Comparison of ENCODE assay signal across 12 cellular contexts in the genomic region with DNA sequence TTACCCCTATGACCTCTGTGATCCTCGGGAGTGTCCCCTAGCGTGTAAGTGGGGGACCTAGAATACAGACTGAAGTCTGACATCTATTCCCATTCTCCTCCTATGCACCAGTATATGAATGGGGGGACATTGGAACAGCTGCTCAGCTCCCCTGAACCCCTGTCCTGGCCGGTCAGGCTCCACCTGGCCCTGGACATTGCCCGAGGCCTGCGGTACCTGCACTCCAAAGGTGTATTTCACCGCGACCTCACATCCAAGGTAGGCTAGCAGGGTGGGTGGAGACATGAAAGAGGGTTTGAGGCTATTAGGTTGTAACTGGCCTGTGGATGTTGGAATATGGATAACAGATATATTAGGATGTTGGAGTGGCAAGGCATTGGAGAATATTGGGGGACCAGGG. TPM values are rescaled to one million over a fixed set of nuclear protein-coding genes. Genes with fewer than 3 reads are reported as not detected.
DNase-seq lines count a peak whose midpoint lies in the region; TF ChIP-seq lines count a peak whose summit lies in the region.
"Had no signal": no experiment of that assay in that cellular context is flagged by ENCODE, and none has a peak within 500 bp of the region (broad histone marks: within the 10 kb centered on the region; RNA-seq: fewer than 3 reads in every experiment).

No MANE protein-coding gene starts in this region.

- H3K79me2 ChIP-seq in MM.1S (ENCODE audit: low read length) (peaks cover 15% of the 10 kb centered on the region), neural progenitor cell (ENCODE audit: low read depth) (peaks cover 18% of the 10 kb centered on the region)

- no peak for TF ChIP-seq POLR2A in suprapubic skin (IDR thresholded peaks at IDR 0.05)

- H3K4me1 Mint-ChIP-seq in CD8-positive, alpha-beta memory T cell = peaks cover 39 to 45% (median 45%) of the 10 kb centered on the region in 3 donors
- peaks cover 25% of the 10 kb centered on the region for H3K4me1 Mint-ChIP-seq in neural progenitor cell

- H3K4me3 Mint-ChIP-seq in CD8-positive, alpha-beta memory T cell = peak overlapping the region; percentile 41 to 81 (median 71)
- peak overlapping the region; percentile 57 for H3K4me3 Mint-ChIP-seq in neural progenitor cell

- no peaks in the 10 kb centered on the region for H3K9me3 Mint-ChIP-seq in CD8-positive, alpha-beta memory T cell
- H3K9me3 Mint-ChIP-seq in neural progenitor cell = no peaks in the 10 kb centered on the region

- no peak overlapping the region for H3K4me3 ChIP-seq in CD8-positive, alpha-beta memory T cell (ENCODE audit: low read length)
- no peak overlapping the region for H3K4me3 ChIP-seq in MM.1S (ENCODE audit: low read length)
- H3K4me3 ChIP-seq in duodenal mucosa (ENCODE audit: low read depth in 1 of 2, low read length in 2 of 2) = peak overlapping the region; percentile 8 to 75
- peak overlapping the region; percentile 86 for H3K4me3 ChIP-seq in neural progenitor cell
- no peak overlapping the region for H3K4me3 ChIP-seq in suprapubic skin
- no peak overlapping the region for H3K4me3 ChIP-seq in HAP-1

- H4K20me1 ChIP-seq in MM.1S (ENCODE audit: insufficient read depth, low read length) = no peaks in the 10 kb centered on the region
- H4K20me1 ChIP-seq in neural progenitor cell (ENCODE audit: low read depth) = peaks cover 23% of the 10 kb centered on the region

- H3K27me3 Mint-ChIP-seq in CD8-positive, alpha-beta memory T cell = peaks cover 0 to 2% of the 10 kb centered on the region in 2 donors
- peaks cover 12% of the 10 kb centered on the region for H3K27me3 Mint-ChIP-seq in neural progenitor cell (ENCODE audit: insufficient read depth, low read depth)

- no peaks in the 10 kb centered on the region for H3K9me3 ChIP-seq in CD8-positive, alpha-beta memory T cell (ENCODE audit: low read length)
- H3K9me3 ChIP-seq in MM.1S (replicated peaks; ENCODE audit: insufficient read depth, low read length) = no peaks in the 10 kb centered on the region
- no peaks in the 10 kb centered on the region for H3K9me3 ChIP-seq in duodenal mucosa (ENCODE audit: control insufficient read depth in 1 of 2, low read length in 2 of 2)
- H3K9me3 ChIP-seq in neural progenitor cell (ENCODE audit: low read depth) = no peaks in the 10 kb centered on the region
- no peaks in the 10 kb centered on the region for H3K9me3 ChIP-seq in suprapubic skin
- no peaks in the 10 kb centered on the region for H3K9me3 ChIP-seq in HAP-1
- H3K9me3 ChIP-seq: left lung had no signal

- WGBS in suprapubic skin = 87% methylated on average over 7 of the region's 7 CpGs

- no peak overlapping the region for H3K27ac ChIP-seq in CD8-positive, alpha-beta memory T cell (ENCODE audit: low read depth, low read length)
- H3K27ac ChIP-seq in MM.1S (ENCODE audit: low read length) = no peak overlapping the region
- H3K27ac ChIP-seq in duodenal mucosa (ENCODE audit: low read depth, low read length) = no peak overlapping the region
- no peak overlapping the region for H3K27ac ChIP-seq in neural progenitor cell
- H3K27ac ChIP-seq in suprapubic skin = no peak overlapping the region
- H3K27ac ChIP-seq: left lung had no signal

- POLR2A ChIA-PET in CD8-positive, alpha-beta memory T cell (lab: Charles Lee) = interaction anchor here (0.9 kb wide), 1 partner anchor 123 kb away, joined by 3 read pairs; no protein-coding TSS in a partner anchor

- DNase-seq in CD8-positive, alpha-beta memory T cell = no peak
- DNase-seq in MM.1S = no peak
- DNase-seq in neural progenitor cell (ENCODE audit: low spot score) = no peak
- DNase-seq in suprapubic skin (ENCODE audit: low spot score in 2 of 2) = no peak
- DNase-seq in HAP-1 (ENCODE audit: low spot score in 2 of 2) = no peak
- no peak for DNase-seq in 8988T
- DNase-seq in NCI-H1105 treated with DMSO at 0.1 percent for 48 hours (lab: John Stamatoyannopoulos, UW) = no peak
- DNase-seq: foreskin melanocyte, left lung, small intestine had no signal

- H3K9ac ChIP-seq in MM.1S (ENCODE audit: low read length) (no peak overlapping the region), duodenal mucosa (ENCODE audit: low read depth in 1 of 2, low read length in 2 of 2) (peak overlapping the region in 1 of 2 donors; percentile 41), neural progenitor cell (no peak overlapping the region)

- peak overlapping the region in 5 of 8 donors; percentile 15 to 83 (median 55) for H3K27ac Mint-ChIP-seq in CD8-positive, alpha-beta memory T cell
- H3K27ac Mint-ChIP-seq in neural progenitor cell = no peak overlapping the region

- peaks cover 0 to 48% (median 4%) of the 10 kb centered on the region in 3 donors for H3K36me3 Mint-ChIP-seq in CD8-positive, alpha-beta memory T cell
- peaks cover 16% of the 10 kb centered on the region for H3K36me3 Mint-ChIP-seq in neural progenitor cell

- no peaks in the 10 kb centered on the region for H3K9me2 ChIP-seq in MM.1S (replicated peaks; ENCODE audit: insufficient read depth, low read length)

- peaks cover 11% of the 10 kb centered on the region for H3K36me3 ChIP-seq in CD8-positive, alpha-beta memory T cell (ENCODE audit: insufficient read depth, low read length)
- no peaks in the 10 kb centered on the region for H3K36me3 ChIP-seq in MM.1S (replicated peaks; ENCODE audit: insufficient read depth, low read length)
- H3K36me3 ChIP-seq in duodenal mucosa (ENCODE audit: control insufficient read depth in 1 of 2, insufficient read depth in 2 of 2, low read length in 2 of 2) = peaks cover 14 to 21% of the 10 kb centered on the region in 2 donors
- H3K36me3 ChIP-seq in neural progenitor cell = no peaks in the 10 kb centered on the region
- peaks cover 30% of the 10 kb centered on the region for H3K36me3 ChIP-seq in suprapubic skin
- peaks cover 5% of the 10 kb centered on the region for H3K36me3 ChIP-seq in HAP-1 (replicated peaks)

- TF ChIP-seq CTCF in MM.1S (IDR thresholded peaks at IDR 0.05; ENCODE audit: low read length) = no peak
- TF ChIP-seq CTCF in neural progenitor cell (IDR thresholded peaks at IDR 0.05) = no peak
- no peak for TF ChIP-seq CTCF in suprapubic skin (IDR thresholded peaks at IDR 0.05)

- in situ Hi-C loops in HAP-1 (cut with MboI; ENCODE audit: low sequenced_read_pairs) = no loop called here

- H3K4me2 ChIP-seq in MM.1S (ENCODE audit: low read depth, low read length) (peak overlapping the region; percentile 76; the same call in 1 of the 2 replicates), neural progenitor cell (peak overlapping the region; percentile 88)

- H3K27me3 ChIP-seq in CD8-positive, alpha-beta memory T cell (ENCODE audit: insufficient read depth, low read length, poor library complexity, severe bottlenecking) = no peaks in the 10 kb centered on the region
- H3K27me3 ChIP-seq in MM.1S (replicated peaks; ENCODE audit: insufficient read depth, low read length) (no peaks in the 10 kb centered on the region), duodenal mucosa (ENCODE audit: control insufficient read depth in 1 of 2, insufficient read depth in 2 of 2, low read length in 2 of 2) (no peaks in the 10 kb centered on the region), neural progenitor cell (no peaks in the 10 kb centered on the region), suprapubic skin (no peaks in the 10 kb centered on the region), HAP-1 (ENCODE audit: low read depth) (no peaks in the 10 kb centered on the region)
- H3K27me3 ChIP-seq: left lung had no signal

- TF ChIP-seq EP300 in suprapubic skin (IDR thresholded peaks at IDR 0.05) = no peak

- peaks cover 6% of the 10 kb centered on the region for H3F3A ChIP-seq in MM.1S (ENCODE audit: insufficient read depth, low read length)
- H3F3A ChIP-seq in neural progenitor cell (ENCODE audit: low read depth) = peaks cover 14% of the 10 kb centered on the region

- H2AFZ ChIP-seq in MM.1S (ENCODE audit: low read length) (no peak overlapping the region), neural progenitor cell (replicated peaks) (no peak overlapping the region)

- CTCF ChIA-PET in CD8-positive, alpha-beta memory T cell (lab: Charles Lee) = interaction anchor here (1.2 to 14.7 kb wide), 4 partner anchors 8 to 122 kb away, joined by 5 to 200 read pairs (median 46); partner anchors contain the start of gene SIT1

- peaks cover 21% of the 10 kb centered on the region for H3K4me1 ChIP-seq in CD8-positive, alpha-beta memory T cell (ENCODE audit: insufficient read depth, low read length)
- H3K4me1 ChIP-seq in MM.1S (ENCODE audit: low read length) (peaks cover 16% of the 10 kb centered on the region), duodenal mucosa (ENCODE audit: control insufficient read depth in 1 of 2, insufficient read depth in 2 of 2, low read length in 2 of 2) (peaks cover 16 to 20% of the 10 kb centered on the region in 2 donors), neural progenitor cell (peaks cover 15% of the 10 kb centered on the region), suprapubic skin (peaks cover 37% of the 10 kb centered on the region), HAP-1 (peaks cover 20% of the 10 kb centered on the region)

RNA-seq across cellular contexts. Expression of gene TESK1, which starts 1.7 kb away (rescaled TPM):
- 10 to 100 TPM; 44.2 to 46.8 TPM for total RNA-seq in CD8-positive, alpha-beta memory T cell
- 15.9 TPM for polyA plus RNA-seq in CD8-positive, alpha-beta memory T cell
- 5.2 and 12.4 TPM in 2 replicates for total RNA-seq in neural progenitor cell (ENCODE audit: low replicate concordance)
- 10 to 100 TPM; 34.1 to 50.7 (median 46.5) TPM for total RNA-seq in suprapubic skin

RNA-seq across cellular contexts. Expression of gene CD72, which starts 11.5 kb away (rescaled TPM):
- total RNA-seq in CD8-positive, alpha-beta memory T cell = 1 to 10 TPM; 6.4 to 6.5 TPM
- 5.1 TPM for polyA plus RNA-seq in CD8-positive, alpha-beta memory T cell
- 0.56 and 1.4 TPM in 2 replicates for total RNA-seq in neural progenitor cell (ENCODE audit: low replicate concordance)
- total RNA-seq in suprapubic skin = 10 to 100 TPM in 1 of 4 donors, 1 to 10 TPM in 3; 1.9 to 16.7 (median 4.9) TPM

RNA-seq across cellular contexts. Expression of gene SIT1, which starts 44.0 kb away (rescaled TPM):
- 10 to 100 TPM; 43.1 TPM for total RNA-seq in CD8-positive, alpha-beta memory T cell
- polyA plus RNA-seq in CD8-positive, alpha-beta memory T cell = 196 TPM
- total RNA-seq in neural progenitor cell (ENCODE audit: low replicate concordance) = 0.56 and 0.86 TPM in 2 replicates
- 1 to 10 TPM in 1 of 4 donors, not detected in 3; 2.9 TPM for total RNA-seq in suprapubic skin
- total RNA-seq: cerebellum had no signal

RNA-seq across cellular contexts. Expression of gene RMRP, which starts 51.1 kb away (rescaled TPM):
- over 10,000 TPM in 1 of 2 experiments, 1,000 to 10,000 TPM in 1; 7,718 to 11,549 TPM for total RNA-seq in CD8-positive, alpha-beta memory T cell
- not detected for polyA plus RNA-seq in CD8-positive, alpha-beta memory T cell
- total RNA-seq in neural progenitor cell (ENCODE audit: low replicate concordance) = 1,307 and 2,709 TPM in 2 replicates
- over 10,000 TPM in 2 of 4 donors, 1,000 to 10,000 TPM in 2; 1,246 to 15,173 (median 11,383) TPM for total RNA-seq in suprapubic skin

RNA-seq across cellular contexts. Expression of gene CCDC107, which starts 51.4 kb away (rescaled TPM):
- total RNA-seq in CD8-positive, alpha-beta memory T cell = 10 to 100 TPM; 18.5 to 20.0 TPM
- polyA plus RNA-seq in CD8-positive, alpha-beta memory T cell = 105 TPM
- total RNA-seq in neural progenitor cell (ENCODE audit: low replicate concordance) (3.8 and 10.6 TPM in 2 replicates), suprapubic skin (10 to 100 TPM in 1 of 4 donors, 1 to 10 TPM in 3; 5.0 to 13.2 (median 9.6) TPM)

Comparison
In these comparisons a context has a peak if more than half of its experiments do, and no peak if none do; other contexts are left out.
1. H3K4me3 ChIP-seq: peak in duodenal mucosa (2 of 2) and neural progenitor cell (single experiment); none in CD8-positive, alpha-beta memory T cell (single experiment), MM.1S (single experiment), suprapubic skin (single experiment) and HAP-1 (single experiment).
2. RNA of gene SIT1, which starts 44.0 kb away (total RNA-seq): 43.1 TPM in CD8-positive, alpha-beta memory T cell; 0.56 to 0.86 TPM in neural progenitor cell and 2.9 TPM in suprapubic skin; every median in the first group is over 10 times any median in the second.